In genomic region chr20:32909896-32910571, GRCh38 we compare ENCODE assay signal across 23 cellular contexts. TPM values are rescaled to one million over a fixed set of nuclear protein-coding genes. Genes with fewer than 3 reads are reported as not detected.
DNase-seq lines count a peak whose midpoint lies in the region; ATAC-seq and TF ChIP-seq lines count a peak whose summit lies in the region.
"Had no signal": no experiment of that assay in that cellular context is flagged by ENCODE, and none has a peak within 500 bp of the region (broad histone marks: within the 10 kb centered on the region; RNA-seq: fewer than 3 reads in every experiment).

No MANE protein-coding gene starts in this region.

- H2BK15ac ChIP-seq in mesendoderm (replicated peaks; ENCODE audit: low read depth) = no peak overlapping the region

- H3K4me3 ChIP-seq in RWPE2 (ENCODE audit: severe bottlenecking) (no peak overlapping the region), mesendoderm (ENCODE audit: low read length) (no peak overlapping the region), spleen (no peak overlapping the region), smooth muscle cell (no peak overlapping the region), endodermal cell (ENCODE audit: low read length) (no peak overlapping the region), right atrium auricular region (no peak overlapping the region)
- H3K4me3 ChIP-seq: MG63 had no signal

- WGBS in mesendoderm (ENCODE audit: extremely low coverage, insufficient coverage, low lambda C conversion rate) = no CpG with 5 or more reads among the region's 14 CpGs
- 87 to 94% (median 91%) methylated on average over 10 to 14 of the region's 14 CpGs for WGBS in spleen, 5 donors
- WGBS in smooth muscle cell (ENCODE audit: low lambda C conversion rate) = 96% methylated on average over 14 of the region's 14 CpGs
- 95% methylated on average over 10 to 14 of the region's 14 CpGs for whole genome bisulfite sequencing in endodermal cell (ENCODE audit: insufficient coverage in 1 of 2, insufficient read length in 1 of 2), 2 experiments

- H3K36me3 ChIP-seq in RWPE2 (ENCODE audit: low read depth) = no peaks in the 10 kb centered on the region
- no peaks in the 10 kb centered on the region for H3K36me3 ChIP-seq in mesendoderm (ENCODE audit: control insufficient read depth, insufficient read depth, low read length)
- no peaks in the 10 kb centered on the region for H3K36me3 ChIP-seq in spleen
- no peaks in the 10 kb centered on the region for H3K36me3 ChIP-seq in smooth muscle cell (ENCODE audit: low read depth)
- no peaks in the 10 kb centered on the region for H3K36me3 ChIP-seq in endodermal cell (ENCODE audit: control insufficient read depth, insufficient read depth, low read length)
- no peaks in the 10 kb centered on the region for H3K36me3 ChIP-seq in right atrium auricular region
- H3K36me3 ChIP-seq: MG63 had no signal

- no peak overlapping the region for H3K4me3 Mint-ChIP-seq in CD4-positive, alpha-beta T cell
- H3K4me3 Mint-ChIP-seq in endodermal cell = no peak overlapping the region
- no peak overlapping the region for H3K4me3 Mint-ChIP-seq in activated naive CD4-positive, alpha-beta T cell treated with anti-CD3 and anti-CD28 coated beads, Interleukin-2, amount 10 ng/mL, durations not matched to agents 7 days and 5 days
- H3K4me3 Mint-ChIP-seq: CD14-positive monocyte had no signal

- peak overlapping the region; percentile 67 for H2AK5ac ChIP-seq in mesendoderm (ENCODE audit: low read length)

- H3K79me2 ChIP-seq in mesendoderm (ENCODE audit: control insufficient read depth, insufficient read depth, low read length) = no peaks in the 10 kb centered on the region
- H3K79me2 ChIP-seq in smooth muscle cell (ENCODE audit: low read depth) = no peaks in the 10 kb centered on the region

- H3K4me1 Mint-ChIP-seq in CD4-positive, alpha-beta T cell (ENCODE audit: low read depth) = peaks cover 21% of the 10 kb centered on the region
- peaks cover 8% of the 10 kb centered on the region for H3K4me1 Mint-ChIP-seq in endodermal cell
- H3K4me1 Mint-ChIP-seq in activated naive CD4-positive, alpha-beta T cell treated with anti-CD3 and anti-CD28 coated beads, Interleukin-2, amount 10 ng/mL, durations not matched to agents 7 days and 5 days = no peaks in the 10 kb centered on the region
- H3K4me1 Mint-ChIP-seq: CD14-positive monocyte had no signal

- peaks cover 4% of the 10 kb centered on the region for H3K36me3 Mint-ChIP-seq in CD4-positive, alpha-beta T cell (ENCODE audit: low read depth)
- peaks cover 8% of the 10 kb centered on the region for H3K36me3 Mint-ChIP-seq in endodermal cell (ENCODE audit: low read depth)
- H3K36me3 Mint-ChIP-seq in activated naive CD4-positive, alpha-beta T cell treated with anti-CD3 and anti-CD28 coated beads, Interleukin-2, amount 10 ng/mL, durations not matched to agents 7 days and 5 days = no peaks in the 10 kb centered on the region
- H3K36me3 Mint-ChIP-seq: CD14-positive monocyte had no signal

- no peak for DNase-seq in CD4-positive, alpha-beta T cell
- DNase-seq in RWPE2 (ENCODE audit: low spot score) (peak; percentile 73), mesendoderm (no peak), spleen (peak; percentile 61), smooth muscle cell (lab: John Stamatoyannopoulos, UW; ENCODE audit: unreplicated experiment) (no peak), endodermal cell (no peak), right atrium auricular region (ENCODE audit: low spot score) (no peak)
- DNase-seq in activated naive CD4-positive, alpha-beta T cell treated with anti-CD3 and anti-CD28 coated beads, Interleukin-2, amount 10 ng/mL, durations not matched to agents 7 days and 5 days = no peak
- DNase-seq: Calu3, DMS153, DND-41, IMR-90, KG1, MG63, NCI-H1694, NCI-H2029 treated with DMSO at 0.1 percent for 48 hours, NCI-H2227 treated with DMSO at 0.1 percent for 48 hours, NCI-H526 treated with DMSO at 0.1 percent for 48 hours, RPMI8226, SHP77 had no signal

- no peak overlapping the region for H3K4me2 ChIP-seq in mesendoderm (ENCODE audit: low read length)
- no peak overlapping the region for H3K4me2 ChIP-seq in smooth muscle cell

- peaks cover 4% of the 10 kb centered on the region for H3K9me3 Mint-ChIP-seq in CD4-positive, alpha-beta T cell
- peaks cover 11% of the 10 kb centered on the region for H3K9me3 Mint-ChIP-seq in endodermal cell
- H3K9me3 Mint-ChIP-seq in activated naive CD4-positive, alpha-beta T cell treated with anti-CD3 and anti-CD28 coated beads, Interleukin-2, amount 10 ng/mL, durations not matched to agents 7 days and 5 days = peaks cover 3% of the 10 kb centered on the region

- no peak overlapping the region for H4K5ac ChIP-seq in mesendoderm (ENCODE audit: low read length)

- POLR2A ChIA-PET in CD4-positive, alpha-beta T cell (lab: Charles Lee) = no interaction called here

- H3F3A ChIP-seq in smooth muscle cell (ENCODE audit: low read depth) = no peaks in the 10 kb centered on the region

- CTCF ChIA-PET in CD4-positive, alpha-beta T cell (lab: Charles Lee) = no interaction called here
- CTCF ChIA-PET in activated naive CD4-positive, alpha-beta T cell treated with anti-CD3 and anti-CD28 coated beads, Interleukin-2, amount 10 ng/mL, durations not matched to agents 7 days and 5 days (lab: Charles Lee) = interaction anchor here (1.0 kb wide), 1 partner anchor 95 kb away, joined by 3 read pairs; the partner anchor contains the start of gene SUN5

- H3K9ac ChIP-seq in mesendoderm (ENCODE audit: low read length) (no peak overlapping the region), smooth muscle cell (ENCODE audit: low read depth) (no peak overlapping the region), endodermal cell (ENCODE audit: extremely low read depth, low read length, poor library complexity, severe bottlenecking) (no peak overlapping the region)

- H2BK120ac ChIP-seq in mesendoderm (ENCODE audit: low read depth, low read length) = no peak overlapping the region

- no peak overlapping the region for H3K27ac ChIP-seq in CD4-positive, alpha-beta T cell (ENCODE audit: low read depth, low read length)
- no peak overlapping the region for H3K27ac ChIP-seq in RWPE2 (ENCODE audit: poor library complexity, severe bottlenecking)
- H3K27ac ChIP-seq in mesendoderm (ENCODE audit: low read depth, low read length) = peak overlapping the region; percentile 16
- no peak overlapping the region for H3K27ac ChIP-seq in spleen
- no peak overlapping the region for H3K27ac ChIP-seq in smooth muscle cell (ENCODE audit: low read depth)
- no peak overlapping the region for H3K27ac ChIP-seq in endodermal cell (ENCODE audit: low read depth, low read length)
- H3K27ac ChIP-seq in right atrium auricular region = no peak overlapping the region

- H3K27me3 Mint-ChIP-seq in CD4-positive, alpha-beta T cell = no peaks in the 10 kb centered on the region
- H3K27me3 Mint-ChIP-seq in endodermal cell (ENCODE audit: insufficient read depth) = no peaks in the 10 kb centered on the region
- H3K27me3 Mint-ChIP-seq in activated naive CD4-positive, alpha-beta T cell treated with anti-CD3 and anti-CD28 coated beads, Interleukin-2, amount 10 ng/mL, durations not matched to agents 7 days and 5 days = no peaks in the 10 kb centered on the region

- no peaks in the 10 kb centered on the region for H4K20me1 ChIP-seq in smooth muscle cell (ENCODE audit: low read depth)

- peak overlapping the region; percentile 74 for H3K23ac ChIP-seq in mesendoderm (ENCODE audit: low read length)

- no peak overlapping the region for H4K8ac ChIP-seq in mesendoderm (ENCODE audit: low read depth, low read length)

- no peak for TF ChIP-seq POLR2A in spleen (IDR thresholded peaks at IDR 0.05)

- H2BK5ac ChIP-seq in mesendoderm (ENCODE audit: low read length) = no peak overlapping the region

- H3K27ac Mint-ChIP-seq in CD4-positive, alpha-beta T cell = peak overlapping the region; percentile 45
- H3K27ac Mint-ChIP-seq in endodermal cell = no peak overlapping the region
- H3K27ac Mint-ChIP-seq in activated naive CD4-positive, alpha-beta T cell treated with anti-CD3 and anti-CD28 coated beads, Interleukin-2, amount 10 ng/mL, durations not matched to agents 7 days and 5 days = no peak overlapping the region
- H3K27ac Mint-ChIP-seq: CD14-positive monocyte had no signal

- no peaks in the 10 kb centered on the region for H3K79me1 ChIP-seq in mesendoderm (ENCODE audit: low read length)

- H3K4me1 ChIP-seq in RWPE2 (ENCODE audit: insufficient read depth, poor library complexity, severe bottlenecking) (no peaks in the 10 kb centered on the region), mesendoderm (ENCODE audit: control insufficient read depth, low read depth, low read length) (no peaks in the 10 kb centered on the region), spleen (no peaks in the 10 kb centered on the region), smooth muscle cell (ENCODE audit: low read depth) (no peaks in the 10 kb centered on the region), endodermal cell (ENCODE audit: control insufficient read depth, insufficient read depth, low read length) (peaks cover 3% of the 10 kb centered on the region), right atrium auricular region (no peaks in the 10 kb centered on the region)

- peak overlapping the region; percentile 46 for H3K56ac ChIP-seq in mesendoderm (ENCODE audit: low read length)

- H3K9me3 ChIP-seq in CD4-positive, alpha-beta T cell (ENCODE audit: control insufficient read depth, low read length) = peaks cover 3% of the 10 kb centered on the region
- no peaks in the 10 kb centered on the region for H3K9me3 ChIP-seq in RWPE2 (ENCODE audit: severe bottlenecking)
- peaks cover 0 to 16% (median 6%) of the 10 kb centered on the region in 8 donors for H3K9me3 ChIP-seq in spleen
- H3K9me3 ChIP-seq in smooth muscle cell (replicated peaks; ENCODE audit: low read depth) = no peaks in the 10 kb centered on the region
- peaks cover 9% of the 10 kb centered on the region for H3K9me3 ChIP-seq in endodermal cell (ENCODE audit: control insufficient read depth, low read length)
- H3K9me3 ChIP-seq in right atrium auricular region = peaks cover 0 to 3% of the 10 kb centered on the region in 2 donors
- H3K9me3 ChIP-seq: MG63 had no signal

- no peaks in the 10 kb centered on the region for H3K27me3 ChIP-seq in CD4-positive, alpha-beta T cell (ENCODE audit: control insufficient read depth, insufficient read depth, low read length)
- H3K27me3 ChIP-seq in RWPE2 (ENCODE audit: insufficient read depth, poor library complexity, severe bottlenecking) (no peaks in the 10 kb centered on the region), mesendoderm (ENCODE audit: insufficient read depth, low read length, poor library complexity) (no peaks in the 10 kb centered on the region), spleen (replicated peaks in 1 of 7) (no peaks in the 10 kb centered on the region), smooth muscle cell (ENCODE audit: low read depth) (no peaks in the 10 kb centered on the region), endodermal cell (ENCODE audit: control insufficient read depth, insufficient read depth, low read length, poor library complexity, severe bottlenecking) (no peaks in the 10 kb centered on the region), right atrium auricular region (no peaks in the 10 kb centered on the region)
- H3K27me3 ChIP-seq: MG63 had no signal

- H3K4ac ChIP-seq in mesendoderm (ENCODE audit: low read depth, low read length) = no peak overlapping the region

- H3K18ac ChIP-seq in mesendoderm (ENCODE audit: low read length) = no peak overlapping the region

- H2AFZ ChIP-seq in smooth muscle cell (ENCODE audit: low read depth) = no peak overlapping the region

- no peak for TF ChIP-seq CTCF in CD4-positive, alpha-beta T cell (IDR thresholded peaks at IDR 0.05)
- TF ChIP-seq CTCF in RWPE2 (IDR thresholded peaks at IDR 0.05; ENCODE audit: poor library complexity, severe bottlenecking) = no peak
- TF ChIP-seq CTCF in spleen (IDR thresholded peaks at IDR 0.05 in 8 of 11, conservative IDR thresholded peaks at IDR 0.05 in 3 of 11) = no peak
- TF ChIP-seq CTCF in smooth muscle cell (IDR thresholded peaks at IDR 0.05; ENCODE audit: borderline replicate concordance, insufficient read depth, poor library complexity, severe bottlenecking) = no peak
- TF ChIP-seq CTCF in endodermal cell (conservative IDR thresholded peaks at IDR 0.05) = no peak
- TF ChIP-seq CTCF in right atrium auricular region (IDR thresholded peaks at IDR 0.05) = no peak

- intact Hi-C loops in CD4-positive, alpha-beta T cell (cut with DNase I, micrococcal nuclease) = no loop called here
- intact Hi-C loops in spleen (cut with DNase I; ENCODE audit: low total_unique reads) = no loop called here

- no peak for ATAC-seq in CD4-positive, alpha-beta T cell (ENCODE audit: poor library complexity)
- ATAC-seq in RWPE2 (ENCODE audit: low read depth) = peak; percentile 8; the same call in 2 of the 3 replicates

RNA-seq across cellular contexts. Expression of gene EFCAB8, which starts 51.3 kb away (rescaled TPM):
- 1 to 10 TPM in 1 of 2 experiments, under 1 TPM in 1; 0.81 to 2.5 TPM for total RNA-seq in CD4-positive, alpha-beta T cell
- polyA plus RNA-seq in mesendoderm (2013, experiment 1 of 2) = 0.06 TPM
- polyA plus RNA-seq in mesendoderm (2013, experiment 2 of 2) = 0.03 TPM
- total RNA-seq in spleen = 1 to 10 TPM in 5 of 7 donors, under 1 TPM in 2; 0.34 to 4.2 (median 1.7) TPM
- under 1 TPM; 0.06 to 0.12 (median 0.07) TPM for polyA plus RNA-seq in spleen
- 1.7 TPM in 1 of 2 replicates, not detected in the other for total RNA-seq in smooth muscle cell
- polyA plus RNA-seq in smooth muscle cell = 0.25 and 0.58 TPM in 2 replicates
- total RNA-seq in endodermal cell = 1 to 10 TPM in 1 of 2 donors, under 1 TPM in 1; 0.44 to 1.0 TPM
- polyA plus RNA-seq in endodermal cell (2013, experiment 1 of 2) = 0.11 TPM
- polyA plus RNA-seq in endodermal cell (2013, experiment 2 of 2) = 0.17 TPM
- total RNA-seq in right atrium auricular region = not detected
- total RNA-seq: A673, IMR-90, NCI-H460 had no signal
- polyA plus RNA-seq: CD14-positive monocyte, IMR-90 had no signal

Comparison
In these comparisons a context has a peak if more than half of its experiments do, and no peak if none do; other contexts are left out.
1. DNase-seq: peak in RWPE2 (single experiment) and spleen (single experiment); none in CD4-positive, alpha-beta T cell (0 of 10), mesendoderm (single experiment), smooth muscle cell (single experiment), endodermal cell (single experiment), right atrium auricular region (single experiment) and activated naive CD4-positive, alpha-beta T cell treated with anti-CD3 and anti-CD28 coated beads, Interleukin-2, amount 10 ng/mL, durations not matched to agents 7 days and 5 days (single experiment).